8 cellular contexts compared by ENCODE assay signal in the genomic region with DNA sequence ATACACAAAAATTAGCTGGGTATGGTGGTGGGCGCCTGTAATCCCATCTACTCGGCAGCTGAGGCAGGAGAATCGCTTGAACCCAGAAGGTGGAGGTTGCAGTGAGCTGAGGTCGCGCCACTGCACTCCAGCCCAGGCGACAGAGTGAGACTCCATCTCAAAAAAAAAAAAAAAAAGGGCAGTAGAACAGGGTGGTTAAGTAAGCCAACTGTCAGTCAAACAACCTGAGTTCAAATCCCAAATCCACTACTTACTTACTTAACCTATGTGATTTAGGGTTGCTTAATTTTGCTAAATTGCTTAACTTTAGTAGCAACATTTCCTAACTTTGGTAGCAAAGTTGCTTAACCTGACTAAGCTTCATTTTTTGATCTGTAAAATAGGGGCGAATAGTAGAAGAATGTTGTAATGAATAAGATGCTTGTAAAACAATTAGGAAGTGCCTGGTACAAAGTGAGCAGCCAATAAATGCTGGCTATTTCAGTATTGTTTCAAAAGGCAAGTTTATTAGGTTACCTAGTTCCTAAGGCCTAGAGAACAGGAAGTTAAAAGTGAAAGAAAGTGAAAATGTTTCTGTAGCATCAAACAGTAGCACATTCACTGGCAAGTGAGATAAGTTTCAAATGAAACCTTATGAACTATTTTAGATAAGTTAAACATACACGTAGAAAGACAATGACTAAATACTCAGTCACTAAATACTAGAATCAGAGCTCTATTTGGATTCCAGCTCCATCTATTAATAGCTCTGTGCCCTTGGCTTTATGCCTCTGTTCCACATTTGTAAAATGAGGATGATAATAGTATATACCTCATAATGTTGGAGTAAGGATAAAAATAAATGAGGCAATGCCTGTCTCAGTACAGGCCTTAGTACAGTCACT.
A peak's percentile ranks its signal among the peaks of the same experiment; 100 is the strongest.
DNase-seq lines count a peak whose midpoint lies in the region; ATAC-seq and TF ChIP-seq lines count a peak whose summit lies in the region.

No MANE protein-coding gene starts in this region.

- no peak for TF ChIP-seq CTCF in right atrium auricular region (IDR thresholded peaks at IDR 0.05)
- TF ChIP-seq CTCF in mucosa of descending colon (IDR thresholded peaks at IDR 0.05) = no peak

- DNase-seq in Right ventricle myocardium superior = no peak
- DNase-seq in right atrium auricular region (ENCODE audit: low spot score) = no peak
- DNase-seq in mucosa of descending colon = no peak
- no peak for DNase-seq in NCI-H748 treated with DMSO at 0.1 percent for 48 hours (lab: John Stamatoyannopoulos, UW)
- no peak for DNase-seq in T1000 (lab: John Stamatoyannopoulos, UW)

- H3K36me3 Mint-ChIP-seq in activated naive CD8-positive, alpha-beta T cell = peaks cover 3% of the 10 kb centered on the region

- H3K4me3 Mint-ChIP-seq in activated naive CD8-positive, alpha-beta T cell = peak overlapping the region; percentile 15

- H3K27me3 Mint-ChIP-seq in activated naive CD8-positive, alpha-beta T cell = no peaks in the 10 kb centered on the region

- intact Hi-C loops in Right ventricle myocardium superior (cut with DNase I) (no loop called here), mucosa of descending colon (cut with DNase I, micrococcal nuclease) (no loop called here)

- ATAC-seq in Right ventricle myocardium superior (ENCODE audit: poor library complexity) (peak; percentile 91), HG03460 (IDR thresholded peaks at IDR 0.05; ENCODE audit: unreplicated experiment) (peak; percentile 70), mucosa of descending colon (peak; percentile 76), HG02970 (IDR thresholded peaks at IDR 0.05; ENCODE audit: low FRiP score, unreplicated experiment) (no peak)

- H3K4me1 Mint-ChIP-seq in activated naive CD8-positive, alpha-beta T cell (ENCODE audit: low read depth) = peaks cover 25% of the 10 kb centered on the region

- H3K9me3 ChIP-seq in right atrium auricular region (no peaks in the 10 kb centered on the region), mucosa of descending colon (no peaks in the 10 kb centered on the region)

- H3K9me3 Mint-ChIP-seq in activated naive CD8-positive, alpha-beta T cell (ENCODE audit: low read depth) = no peaks in the 10 kb centered on the region

- H3K4me1 ChIP-seq in right atrium auricular region = peaks cover 0 to 10% of the 10 kb centered on the region in 2 donors
- H3K4me1 ChIP-seq in mucosa of descending colon (ENCODE audit: low read depth) = no peaks in the 10 kb centered on the region

- H3K36me3 ChIP-seq in right atrium auricular region (no peaks in the 10 kb centered on the region), mucosa of descending colon (ENCODE audit: low read depth) (no peaks in the 10 kb centered on the region)

- H3K4me3 ChIP-seq in right atrium auricular region = no peak overlapping the region
- H3K4me3 ChIP-seq in mucosa of descending colon = no peak overlapping the region

- H3K27ac Mint-ChIP-seq in activated naive CD8-positive, alpha-beta T cell = peak overlapping the region; percentile 85

- no peaks in the 10 kb centered on the region for H3K27me3 ChIP-seq in right atrium auricular region

- H3K27ac ChIP-seq in right atrium auricular region = no peak overlapping the region
